In genomic region chr3:197522183-197522715, GRCh38 we compare ENCODE assay signal across 11 cellular contexts. TPM values are rescaled to one million over a fixed set of nuclear protein-coding genes. Genes with fewer than 3 reads are reported as not detected.
DNase-seq lines count a peak whose midpoint lies in the region; ATAC-seq and TF ChIP-seq lines count a peak whose summit lies in the region.
"Had no signal": no experiment of that assay in that cellular context is flagged by ENCODE, and none has a peak within 500 bp of the region (broad histone marks: within the 10 kb centered on the region; RNA-seq: fewer than 3 reads in every experiment).

No MANE protein-coding gene starts in this region.

- H3K27ac Mint-ChIP-seq in glutamatergic neuron (ENCODE audit: unreplicated experiment) (peak overlapping the region; percentile 98), progenitor cell of endocrine pancreas (peak overlapping the region; percentile 74)

- peaks cover 30% of the 10 kb centered on the region for H3K27me3 Mint-ChIP-seq in glutamatergic neuron (ENCODE audit: unreplicated experiment)
- no peaks in the 10 kb centered on the region for H3K27me3 Mint-ChIP-seq in progenitor cell of endocrine pancreas

- H3K9me3 Mint-ChIP-seq in glutamatergic neuron (ENCODE audit: unreplicated experiment) (peaks cover 27% of the 10 kb centered on the region), progenitor cell of endocrine pancreas (ENCODE audit: low read depth) (no peaks in the 10 kb centered on the region)

- peaks cover 33% of the 10 kb centered on the region for H3K4me1 Mint-ChIP-seq in glutamatergic neuron (ENCODE audit: low read depth, unreplicated experiment)
- peaks cover 33% of the 10 kb centered on the region for H3K4me1 Mint-ChIP-seq in progenitor cell of endocrine pancreas (ENCODE audit: low read depth)

- DNase-seq in DMS53 (lab: John Stamatoyannopoulos, UW) = peak; percentile 19
- no peak for DNase-seq in DMS53 treated with DMSO at 0.1 percent for 48 hours (lab: John Stamatoyannopoulos, UW; ENCODE audit: unreplicated experiment)
- no peak for DNase-seq in WERI-Rb-1
- no peak for DNase-seq in glutamatergic neuron
- no peak for DNase-seq in progenitor cell of endocrine pancreas (ENCODE audit: low spot score, unreplicated experiment)
- DNase-seq in AML-193 (lab: John Stamatoyannopoulos, UW) = no peak
- DNase-seq in activated T-cell treated with anti-CD3 and anti-CD28 coated beads for 4 hours = no peak
- DNase-seq: 8988T; stimulated activated CD4-positive, alpha-beta T cell treated with anti-CD3 and anti-CD28 coated beads, Interleukin-2, amount 100 ng/mL, for 48 hours; upper lobe of left lung had no signal

- no peak for ATAC-seq in HG03521 (IDR thresholded peaks at IDR 0.05; ENCODE audit: unreplicated experiment)

- H3K36me3 Mint-ChIP-seq in glutamatergic neuron (ENCODE audit: unreplicated experiment) = peaks cover 4% of the 10 kb centered on the region
- peaks cover 5% of the 10 kb centered on the region for H3K36me3 Mint-ChIP-seq in progenitor cell of endocrine pancreas (ENCODE audit: insufficient read depth)

- H3K4me3 ChIP-seq in WERI-Rb-1 (ENCODE audit: low read depth, low read length) = no peak overlapping the region
- H3K4me3 ChIP-seq: upper lobe of left lung had no signal

- TF ChIP-seq CTCF in WERI-Rb-1 (IDR thresholded peaks at IDR 0.05; ENCODE audit: low read depth, low read length) (no peak), glutamatergic neuron (IDR thresholded peaks at IDR 0.05; ENCODE audit: partially characterized antibody, unreplicated experiment) (no peak), progenitor cell of endocrine pancreas (IDR thresholded peaks at IDR 0.05; ENCODE audit: unreplicated experiment) (no peak)

- no peaks in the 10 kb centered on the region for H3K9me3 ChIP-seq in WERI-Rb-1 (ENCODE audit: severe bottlenecking)
- H3K9me3 ChIP-seq: upper lobe of left lung had no signal

- peak overlapping the region; percentile 11 for H3K4me3 Mint-ChIP-seq in glutamatergic neuron (ENCODE audit: unreplicated experiment)
- no peak overlapping the region for H3K4me3 Mint-ChIP-seq in progenitor cell of endocrine pancreas (ENCODE audit: low read depth)

- H3K27me3 ChIP-seq in WERI-Rb-1 (ENCODE audit: insufficient read depth, low read depth, severe bottlenecking) = no peaks in the 10 kb centered on the region
- H3K27me3 ChIP-seq: upper lobe of left lung had no signal

- no peaks in the 10 kb centered on the region for H3K36me3 ChIP-seq in WERI-Rb-1
- H3K36me3 ChIP-seq: upper lobe of left lung had no signal

- peak overlapping the region; percentile 36; the same call in 1 of the 2 replicates for H3K27ac ChIP-seq in WERI-Rb-1

RNA-seq across cellular contexts. Expression of gene BDH1, which starts 33.5 kb away (rescaled TPM):
- total RNA-seq in glutamatergic neuron (ENCODE audit: unreplicated experiment) (19.4 TPM), progenitor cell of endocrine pancreas (41.9 and 42.8 TPM in 2 replicates)
